In genomic region chrX:100635989-100636320, GRCh38 we compare ENCODE assay signal across 8 cellular contexts. TPM values are rescaled to one million over a fixed set of nuclear protein-coding genes. Genes with fewer than 3 reads are reported as not detected.
DNase-seq lines count a peak whose midpoint lies in the region; ATAC-seq and TF ChIP-seq lines count a peak whose summit lies in the region.

No MANE protein-coding gene starts in this region.

- no peaks in the 10 kb centered on the region; the same call in 1 of the 2 replicates for H3K4me1 ChIP-seq in GM23248 (ENCODE audit: insufficient read depth)
- H3K4me1 ChIP-seq in heart left ventricle: peaks cover 0 to 4% (median 0%) of the 10 kb centered on the region in 12 donors
- H3K4me1 ChIP-seq in rectal smooth muscle tissue (ENCODE audit: control insufficient read depth, insufficient read depth, low read length): no peaks in the 10 kb centered on the region

- H3F3A ChIP-seq in GM23248 (ENCODE audit: insufficient read depth): no peaks in the 10 kb centered on the region

- 15 to 19% methylated on average over 5 to 8 of the region's 8 CpGs for WGBS in GM23248 (ENCODE audit: low coverage in 1 of 2, low lambda C conversion rate in 2 of 2, missing lambda C conversion rate in 2 of 2), 2 experiments
- 23 to 40% (median 28%) methylated on average over 7 to 8 of the region's 8 CpGs for WGBS in heart left ventricle, 4 donors

- H3K9me3 ChIP-seq in GM23248 (ENCODE audit: low read depth) (no peaks in the 10 kb centered on the region), WERI-Rb-1 (ENCODE audit: severe bottlenecking) (no peaks in the 10 kb centered on the region), heart left ventricle (no peaks in the 10 kb centered on the region)

- H3K27me3 ChIP-seq in GM23248 (replicated peaks; ENCODE audit: insufficient read depth): no peaks in the 10 kb centered on the region
- peaks cover 6% of the 10 kb centered on the region for H3K27me3 ChIP-seq in WERI-Rb-1 (ENCODE audit: insufficient read depth, low read depth, severe bottlenecking)
- H3K27me3 ChIP-seq in heart left ventricle: peaks cover 0 to 44% (median 0%) of the 10 kb centered on the region in 9 donors
- H3K27me3 ChIP-seq in rectal smooth muscle tissue (ENCODE audit: control insufficient read depth, insufficient read depth, low read length): peaks cover 2% of the 10 kb centered on the region

- intact Hi-C loops in heart left ventricle (cut with DNase I): loop anchor here in 3 of 10 donors (5.0 to 10.0 kb wide), 2 partner anchors 121 to 189 kb away; no protein-coding TSS in a partner anchor

- CTCF ChIA-PET in activated CD8-positive, alpha-beta memory T cell treated with anti-CD3 and anti-CD28 coated beads, Interleukin-2, amount 10 ng/mL, durations not matched to agents 7 days and 5 days (lab: Charles Lee): interaction anchor here (1.1 kb wide), 1 partner anchor 21 kb away, joined by 3 read pairs; no protein-coding TSS in a partner anchor

- no peak overlapping the region for H3K27ac ChIP-seq in GM23248
- peak overlapping the region; percentile 76 for H3K27ac ChIP-seq in WERI-Rb-1
- peak overlapping the region in 8 of 12 donors; percentile 39 to 74 (median 63) for H3K27ac ChIP-seq in heart left ventricle
- peak overlapping the region; percentile 55 for H3K27ac ChIP-seq in rectal smooth muscle tissue (ENCODE audit: low read depth, low read length)

- H3K9me3 Mint-ChIP-seq in activated CD8-positive, alpha-beta memory T cell treated with anti-CD3 and anti-CD28 coated beads, Interleukin-2, amount 10 ng/mL, durations not matched to agents 7 days and 5 days (ENCODE audit: low read depth): no peaks in the 10 kb centered on the region

- H2AFZ ChIP-seq in GM23248: peak overlapping the region; percentile 96

- H3K27ac Mint-ChIP-seq in activated CD8-positive, alpha-beta memory T cell treated with anti-CD3 and anti-CD28 coated beads, Interleukin-2, amount 10 ng/mL, durations not matched to agents 7 days and 5 days: no peak overlapping the region

- peaks cover 42% of the 10 kb centered on the region for H3K27me3 Mint-ChIP-seq in activated CD8-positive, alpha-beta memory T cell treated with anti-CD3 and anti-CD28 coated beads, Interleukin-2, amount 10 ng/mL, durations not matched to agents 7 days and 5 days

- H3K4me3 Mint-ChIP-seq in activated CD8-positive, alpha-beta memory T cell treated with anti-CD3 and anti-CD28 coated beads, Interleukin-2, amount 10 ng/mL, durations not matched to agents 7 days and 5 days: no peak overlapping the region

- peak overlapping the region; percentile 80 for H3K4me2 ChIP-seq in GM23248 (ENCODE audit: unreplicated experiment)

- H4K20me1 ChIP-seq in GM23248 (ENCODE audit: insufficient read depth): no peaks in the 10 kb centered on the region

- no peaks in the 10 kb centered on the region for H3K9me2 ChIP-seq in GM23248 (ENCODE audit: insufficient read depth)

- no peak for DNase-seq in GM23248
- no peak for DNase-seq in WERI-Rb-1
- DNase-seq in heart left ventricle: no peak
- DNase-seq in iPS-NIHi7 (ENCODE audit: extremely low spot score): no peak
- no peak for DNase-seq in activated CD8-positive, alpha-beta memory T cell treated with anti-CD3 and anti-CD28 coated beads, Interleukin-2, amount 10 ng/mL, durations not matched to agents 7 days and 5 days

- peaks cover 2% of the 10 kb centered on the region for H3K4me1 Mint-ChIP-seq in activated CD8-positive, alpha-beta memory T cell treated with anti-CD3 and anti-CD28 coated beads, Interleukin-2, amount 10 ng/mL, durations not matched to agents 7 days and 5 days

- H3K4me3 ChIP-seq in GM23248 (peak overlapping the region; percentile 93), WERI-Rb-1 (ENCODE audit: low read depth, low read length) (peak overlapping the region; percentile 58), heart left ventricle (peak overlapping the region; percentile 46 to 82 (median 63)), rectal smooth muscle tissue (ENCODE audit: low read length) (peak overlapping the region; percentile 66)

- TF ChIP-seq POLR2A in heart left ventricle (IDR thresholded peaks at IDR 0.05): no peak

- H3K36me3 Mint-ChIP-seq in activated CD8-positive, alpha-beta memory T cell treated with anti-CD3 and anti-CD28 coated beads, Interleukin-2, amount 10 ng/mL, durations not matched to agents 7 days and 5 days: no peaks in the 10 kb centered on the region

- H3K9ac ChIP-seq in GM23248: peak overlapping the region; percentile 94
- H3K9ac ChIP-seq in rectal smooth muscle tissue (ENCODE audit: low read length): peak overlapping the region; percentile 36

- TF ChIP-seq CTCF in WERI-Rb-1 (IDR thresholded peaks at IDR 0.05; ENCODE audit: low read depth, low read length): no peak
- TF ChIP-seq CTCF in heart left ventricle (IDR thresholded peaks at IDR 0.05): no peak

- in situ Hi-C loops in GM23248 (cut with MboI): no loop called here

- ATAC-seq in heart left ventricle (peak in 3 of 4 donors; percentile 10 to 46 (median 15)), GM19023 (IDR thresholded peaks at IDR 0.05; ENCODE audit: unreplicated experiment) (no peak), GM18861 (IDR thresholded peaks at IDR 0.05; ENCODE audit: unreplicated experiment) (no peak)
- ATAC-seq in activated CD8-positive, alpha-beta memory T cell treated with anti-CD3 and anti-CD28 coated beads, Interleukin-2, amount 10 ng/mL, durations not matched to agents 7 days and 5 days: no peak

- H3K36me3 ChIP-seq in GM23248 (ENCODE audit: low read depth): no peaks in the 10 kb centered on the region
- H3K36me3 ChIP-seq in WERI-Rb-1: peaks cover 3% of the 10 kb centered on the region
- H3K36me3 ChIP-seq in heart left ventricle: peaks cover 0 to 28% (median 0%) of the 10 kb centered on the region in 9 donors
- H3K36me3 ChIP-seq in rectal smooth muscle tissue (ENCODE audit: control insufficient read depth, insufficient read depth, low read length): no peaks in the 10 kb centered on the region

- H3K79me2 ChIP-seq in GM23248 (ENCODE audit: insufficient read depth): no peaks in the 10 kb centered on the region

RNA-seq across cellular contexts. Expression of gene TSPAN6, which starts 0.7 kb away (rescaled TPM):
- 24.3 and 29.3 TPM in 2 replicates for total RNA-seq in GM23248 (2014; rRNA removed; shearing (Covaris generic))
- polyA plus RNA-seq in GM23248 (2016; fragmentation: Nextera tagmentation; extraction: Ambion mirVana) (36.5 and 37.8 TPM in 2 replicates), heart left ventricle (1 to 10 TPM; 5.1 to 5.3 TPM)
- 1 to 10 TPM; 3.2 to 9.0 (median 6.0) TPM for total RNA-seq in heart left ventricle
- not detected for total RNA-seq in activated CD8-positive, alpha-beta memory T cell treated with anti-CD3 and anti-CD28 coated beads, Interleukin-2, amount 10 ng/mL, durations not matched to agents 7 days and 5 days

RNA-seq across cellular contexts. Expression of gene SRPX2, which starts 8.0 kb away (rescaled TPM):
- 36.5 and 36.7 TPM in 2 replicates for total RNA-seq in GM23248 (2014; rRNA removed; shearing (Covaris generic))
- polyA plus RNA-seq in GM23248 (2016; fragmentation: Nextera tagmentation; extraction: Ambion mirVana) (40.3 and 40.4 TPM in 2 replicates), heart left ventricle (10 to 100 TPM in 1 of 2 donors, 1 to 10 TPM in 1; 3.4 to 10.5 TPM)
- total RNA-seq in heart left ventricle: 10 to 100 TPM in 5 of 9 donors, 1 to 10 TPM in 4; 5.9 to 39.1 (median 16.4) TPM
- total RNA-seq in activated CD8-positive, alpha-beta memory T cell treated with anti-CD3 and anti-CD28 coated beads, Interleukin-2, amount 10 ng/mL, durations not matched to agents 7 days and 5 days: not detected

RNA-seq across cellular contexts. Expression of gene TNMD, which starts 51.2 kb away (rescaled TPM):
- not detected in 2 replicates for total RNA-seq in GM23248 (2014; rRNA removed; shearing (Covaris generic))
- polyA plus RNA-seq in GM23248 (2016; fragmentation: Nextera tagmentation; extraction: Ambion mirVana) (not detected in 2 replicates), heart left ventricle (under 1 TPM; 0.08 to 0.15 TPM)
- 1 to 10 TPM in 2 of 9 donors, under 1 TPM in 2, not detected in 5; 0.35 to 1.5 (median 0.89) TPM for total RNA-seq in heart left ventricle
- total RNA-seq in activated CD8-positive, alpha-beta memory T cell treated with anti-CD3 and anti-CD28 coated beads, Interleukin-2, amount 10 ng/mL, durations not matched to agents 7 days and 5 days: not detected

Comparison
In these comparisons a context has a peak if more than half of its experiments do, and no peak if none do; other contexts are left out.
1. ATAC-seq: peak in heart left ventricle (3 of 4); none in GM19023 (single experiment), GM18861 (single experiment) and activated CD8-positive, alpha-beta memory T cell treated with anti-CD3 and anti-CD28 coated beads, Interleukin-2, amount 10 ng/mL, durations not matched to agents 7 days and 5 days (single experiment).
2. RNA of gene TSPAN6, which starts 0.7 kb away (total RNA-seq): 24.3 to 29.3 TPM in GM23248 and 3.2 to 9.0 TPM in heart left ventricle; not detected in activated CD8-positive, alpha-beta memory T cell treated with anti-CD3 and anti-CD28 coated beads, Interleukin-2, amount 10 ng/mL, durations not matched to agents 7 days and 5 days; every median in the first group is over 4 times any median in the second.
3. RNA of gene SRPX2, which starts 8.0 kb away (total RNA-seq): 36.5 to 36.7 TPM in GM23248 and 5.9 to 39.1 TPM in heart left ventricle; not detected in activated CD8-positive, alpha-beta memory T cell treated with anti-CD3 and anti-CD28 coated beads, Interleukin-2, amount 10 ng/mL, durations not matched to agents 7 days and 5 days; every median in the first group is over 4 times any median in the second.
4. Peak in every context shown above with its lines, with median percentiles within 50 percentile points of each other: H3K4me3 ChIP-seq.